13 cellular contexts compared by ENCODE assay signal in genomic region chr3:189186093-189186492, GRCh38. TPM values are rescaled to one million over a fixed set of nuclear protein-coding genes. Genes with fewer than 3 reads are reported as not detected.
A peak's percentile ranks its signal among the peaks of the same experiment; 100 is the strongest.
DNase-seq lines count a peak whose midpoint lies in the region; TF ChIP-seq lines count a peak whose summit lies in the region.
"Had no signal": no experiment of that assay in that cellular context is flagged by ENCODE, and none has a peak within 500 bp of the region (broad histone marks: within the 10 kb centered on the region; RNA-seq: fewer than 3 reads in every experiment).

No MANE protein-coding gene starts in this region.

- no peak overlapping the region for H2BK120ac ChIP-seq in mesenchymal stem cell (ENCODE audit: low read depth, low read length)

- H3K79me1 ChIP-seq in mesenchymal stem cell (replicated peaks; ENCODE audit: low read length, poor library complexity, severe bottlenecking): no peaks in the 10 kb centered on the region

- intact Hi-C loops in tibial artery (cut with DNase I; ENCODE audit: low total_unique reads): no loop called here

- H3K27ac ChIP-seq in fibroblast of lung (ENCODE audit: insufficient read depth, low read length) (no peak overlapping the region), mesenchymal stem cell (ENCODE audit: low read length, poor library complexity, severe bottlenecking) (no peak overlapping the region), tibial artery (peak overlapping the region; percentile 49 to 56)

- H3K27me3 ChIP-seq in fibroblast of lung (ENCODE audit: control insufficient read depth, insufficient read depth, low read length) (no peaks in the 10 kb centered on the region), mesenchymal stem cell (ENCODE audit: control insufficient read depth in 1 of 2, insufficient read depth in 1 of 2, low read length in 2 of 2) (no peaks in the 10 kb centered on the region), tibial artery (no peaks in the 10 kb centered on the region), HAP-1 (ENCODE audit: low read depth) (no peaks in the 10 kb centered on the region)

- no peaks in the 10 kb centered on the region for H4K20me1 ChIP-seq in fibroblast of lung (ENCODE audit: control insufficient read depth, extremely low read depth, insufficient read depth, low read length)

- no peak overlapping the region for H3K18ac ChIP-seq in mesenchymal stem cell (ENCODE audit: low read depth in 1 of 2, low read length in 2 of 2)

- H3K14ac ChIP-seq in mesenchymal stem cell (ENCODE audit: low read length in 2 of 2): no peak overlapping the region

- no peak overlapping the region for H2BK12ac ChIP-seq in mesenchymal stem cell (ENCODE audit: low read length in 2 of 2)

- H3K36me3 ChIP-seq in fibroblast of lung (ENCODE audit: control insufficient read depth, insufficient read depth, low read length): no peaks in the 10 kb centered on the region
- no peaks in the 10 kb centered on the region for H3K36me3 ChIP-seq in mesenchymal stem cell (ENCODE audit: control insufficient read depth in 1 of 2, insufficient read depth in 2 of 2, low read depth in 1 of 2, low read length in 2 of 2)
- H3K36me3 ChIP-seq in tibial artery: no peaks in the 10 kb centered on the region
- no peaks in the 10 kb centered on the region for H3K36me3 ChIP-seq in HAP-1 (replicated peaks)

- DNase-seq in M059J (ENCODE audit: low read depth) (peak; percentile 53), fibroblast of lung (ENCODE audit: low read depth in 2 of 2) (peak; percentile 49 to 68), mesenchymal stem cell (peak; percentile 16), tibial artery (peak; percentile 44 to 79), NCI-H1417 treated with DMSO at 0.1 percent for 48 hours (lab: John Stamatoyannopoulos, UW) (no peak), Ammon's horn (ENCODE audit: low spot score) (no peak), HAP-1 (ENCODE audit: low spot score in 2 of 2) (no peak)
- DNase-seq in stimulated activated naive CD4-positive, alpha-beta T cell (lab: John Stamatoyannopoulos, UW): no peak
- DNase-seq: CD8-positive, alpha-beta memory T cell; foreskin fibroblast; NCI-H69; T-helper 17 cell had no signal

- H3K9me3 ChIP-seq in fibroblast of lung (ENCODE audit: control insufficient read depth, insufficient read depth, low read depth, low read length) (no peaks in the 10 kb centered on the region), mesenchymal stem cell (ENCODE audit: control insufficient read depth, low read length) (peaks cover 4% of the 10 kb centered on the region), tibial artery (peaks cover 0 to 3% (median 0%) of the 10 kb centered on the region in 3 donors), HAP-1 (no peaks in the 10 kb centered on the region)

- in situ Hi-C loops in HAP-1 (cut with MboI; ENCODE audit: low sequenced_read_pairs): no loop called here

- no peak overlapping the region for H3K4me3 ChIP-seq in fibroblast of lung (replicated peaks in 1 of 4; ENCODE audit: control extremely low read depth in 1 of 4, insufficient read depth in 1 of 4, low read depth in 3 of 4, low read length in 4 of 4)
- H3K4me3 ChIP-seq in mesenchymal stem cell (ENCODE audit: insufficient read depth in 1 of 2, low read depth in 1 of 2, low read length in 2 of 2): no peak overlapping the region
- H3K4me3 ChIP-seq in tibial artery: no peak overlapping the region
- H3K4me3 ChIP-seq in HAP-1: no peak overlapping the region
- H3K4me3 ChIP-seq: K562 had no signal

- H3K9ac ChIP-seq in fibroblast of lung (ENCODE audit: insufficient read depth, low read length) (no peak overlapping the region), mesenchymal stem cell (ENCODE audit: low read length) (peak overlapping the region; percentile 73)

- no peak overlapping the region for H4K91ac ChIP-seq in mesenchymal stem cell (ENCODE audit: low read length)

- H3K4me1 ChIP-seq in fibroblast of lung (ENCODE audit: control insufficient read depth, extremely low read depth, insufficient read depth, low read length): no peaks in the 10 kb centered on the region
- H3K4me1 ChIP-seq in mesenchymal stem cell (ENCODE audit: control insufficient read depth, insufficient read depth, low read depth, low read length): no peaks in the 10 kb centered on the region
- peaks cover 0 to 17% (median 5%) of the 10 kb centered on the region in 4 donors for H3K4me1 ChIP-seq in tibial artery
- no peaks in the 10 kb centered on the region for H3K4me1 ChIP-seq in HAP-1

- 74% methylated on average over 3 of the region's 3 CpGs for WGBS in mesenchymal stem cell

- H2AFZ ChIP-seq in fibroblast of lung (ENCODE audit: low read length) (no peak overlapping the region), mesenchymal stem cell (ENCODE audit: low read depth, low read length) (no peak overlapping the region)

- no peak overlapping the region for H3K4me2 ChIP-seq in fibroblast of lung (ENCODE audit: extremely low read depth, insufficient read depth, low read length)
- H3K4me2 ChIP-seq in mesenchymal stem cell (ENCODE audit: low read length, poor library complexity, severe bottlenecking): no peak overlapping the region

- H2AK5ac ChIP-seq in mesenchymal stem cell (ENCODE audit: low read length, severe bottlenecking): no peak overlapping the region

- H2BK5ac ChIP-seq in mesenchymal stem cell (ENCODE audit: low read depth, low read length, poor library complexity, severe bottlenecking): no peak overlapping the region

- H3K23ac ChIP-seq in mesenchymal stem cell (ENCODE audit: low read length in 2 of 2): no peak overlapping the region

- H3K4ac ChIP-seq in mesenchymal stem cell (ENCODE audit: low read depth in 1 of 2, low read length in 2 of 2): no peak overlapping the region

- no peak overlapping the region for H2BK15ac ChIP-seq in mesenchymal stem cell (ENCODE audit: low read depth, poor library complexity, severe bottlenecking)

- no peak overlapping the region for H4K8ac ChIP-seq in mesenchymal stem cell (ENCODE audit: low read length)

- no peak for TF ChIP-seq CTCF in fibroblast of lung (conservative IDR thresholded peaks at IDR 0.05 in 1 of 2, IDR thresholded peaks at IDR 0.05 in 1 of 2; ENCODE audit: low read depth in 1 of 2, low read length in 2 of 2)
- TF ChIP-seq CTCF in tibial artery (IDR thresholded peaks at IDR 0.05): no peak

- no peaks in the 10 kb centered on the region for H3K79me2 ChIP-seq in fibroblast of lung (ENCODE audit: control insufficient read depth, insufficient read depth, low read length)

RNA-seq across cellular contexts. Expression of gene TPRG1, which starts 14.3 kb away (rescaled TPM):
- 0.42 and 2.9 TPM in 2 replicates for total RNA-seq in M059J (2014; rRNA removed; shearing (Covaris generic))
- total RNA-seq in fibroblast of lung: 0.99 and 1.8 TPM in 2 replicates
- polyA plus RNA-seq in fibroblast of lung: 0.32 and 0.47 TPM in 2 replicates
- 0.21 TPM in 1 of 2 replicates, not detected in the other for polyA plus RNA-seq in fibroblast of lung (2012)
- polyA minus RNA-seq in fibroblast of lung (ENCODE audit: low replicate concordance): not detected in 2 replicates
- polyA plus RNA-seq in mesenchymal stem cell (2013, experiment 1 of 2): 0.08 TPM
- polyA plus RNA-seq in mesenchymal stem cell (2013, experiment 2 of 2): 0.16 TPM
- total RNA-seq: K562 had no signal

Comparison
In these comparisons a context has a peak if more than half of its experiments do, and no peak if none do; other contexts are left out.
1. DNase-seq: peak in M059J (single experiment), fibroblast of lung (2 of 2), mesenchymal stem cell (single experiment) and tibial artery (2 of 2); none in NCI-H1417 treated with DMSO at 0.1 percent for 48 hours (single experiment), Ammon's horn (single experiment), stimulated activated naive CD4-positive, alpha-beta T cell (0 of 6) and HAP-1 (0 of 2).
2. H3K27ac ChIP-seq: peak in tibial artery (2 of 2); none in fibroblast of lung (single experiment) and mesenchymal stem cell (single experiment).